In genomic region chr11:95091663-95092062, GRCh38 we compare ENCODE assay signal across 16 cellular contexts. TPM values are rescaled to one million over a fixed set of nuclear protein-coding genes. Genes with fewer than 3 reads are reported as not detected.
DNase-seq lines count a peak whose midpoint lies in the region; ATAC-seq and TF ChIP-seq lines count a peak whose summit lies in the region.
"Had no signal": no experiment of that assay in that cellular context is flagged by ENCODE, and none has a peak within 500 bp of the region (broad histone marks: within the 10 kb centered on the region; RNA-seq: fewer than 3 reads in every experiment).

No MANE protein-coding gene starts in this region.

- no peak overlapping the region for H3K4me3 ChIP-seq in MM.1S (ENCODE audit: low read length)
- H3K4me3 ChIP-seq: pancreas, SJSA1 had no signal

- peak overlapping the region; percentile 21 for H3K27ac ChIP-seq in temporal lobe (ENCODE audit: low read depth, low read length)
- no peak overlapping the region for H3K27ac ChIP-seq in MM.1S (ENCODE audit: low read length)
- H3K27ac ChIP-seq: pancreas, SJSA1 had no signal

- H3K4me1 ChIP-seq in MM.1S (ENCODE audit: low read length) = peaks cover 28% of the 10 kb centered on the region
- H3K4me1 ChIP-seq: SJSA1 had no signal

- no peaks in the 10 kb centered on the region for H3K9me3 ChIP-seq in MM.1S (replicated peaks; ENCODE audit: insufficient read depth, low read length)
- H3K9me3 ChIP-seq: pancreas, SJSA1 had no signal

- H3K9me3 Mint-ChIP-seq in activated naive CD4-positive, alpha-beta T cell treated with anti-CD3 and anti-CD28 coated beads for 36 hours = no peaks in the 10 kb centered on the region
- H3K9me3 Mint-ChIP-seq in activated naive CD4-positive, alpha-beta T cell treated with anti-CD3 and anti-CD28 coated beads, Interleukin-2, amount 50 U/mL, for 72 hours = peaks cover 0 to 3% of the 10 kb centered on the region in 2 donors
- no peaks in the 10 kb centered on the region for H3K9me3 Mint-ChIP-seq in activated CD4-positive, alpha-beta memory T cell treated with anti-CD3 and anti-CD28 coated beads for 36 hours
- H3K9me3 Mint-ChIP-seq in immature natural killer cell = no peaks in the 10 kb centered on the region

- H4K20me1 ChIP-seq in MM.1S (ENCODE audit: insufficient read depth, low read length) = no peaks in the 10 kb centered on the region; the same call in 1 of the 2 replicates

- H3K9me2 ChIP-seq in MM.1S (replicated peaks; ENCODE audit: insufficient read depth, low read length) = no peaks in the 10 kb centered on the region

- no peak overlapping the region for H3K27ac Mint-ChIP-seq in activated naive CD4-positive, alpha-beta T cell treated with anti-CD3 and anti-CD28 coated beads for 36 hours
- peak overlapping the region in 1 of 2 donors; percentile 5 for H3K27ac Mint-ChIP-seq in activated naive CD4-positive, alpha-beta T cell treated with anti-CD3 and anti-CD28 coated beads, Interleukin-2, amount 50 U/mL, for 72 hours
- H3K27ac Mint-ChIP-seq in activated CD4-positive, alpha-beta memory T cell treated with anti-CD3 and anti-CD28 coated beads for 36 hours = no peak overlapping the region
- H3K27ac Mint-ChIP-seq in immature natural killer cell = peak overlapping the region in 2 of 6 donors; percentile 57 to 58

- H3K4me3 Mint-ChIP-seq in activated naive CD4-positive, alpha-beta T cell treated with anti-CD3 and anti-CD28 coated beads for 36 hours = peak overlapping the region; percentile 86
- H3K4me3 Mint-ChIP-seq in activated CD4-positive, alpha-beta memory T cell treated with anti-CD3 and anti-CD28 coated beads for 36 hours = peak overlapping the region; percentile 87
- H3K4me3 Mint-ChIP-seq in immature natural killer cell = peak overlapping the region; percentile 4 to 94 (median 90)

- CTCF ChIA-PET in activated naive CD4-positive, alpha-beta T cell treated with anti-CD3 and anti-CD28 coated beads for 36 hours (lab: Charles Lee) = interaction anchor here (1.9 to 9.4 kb wide), 3 partner anchors 11 to 61 kb away, joined by 9 to 132 read pairs (median 9); partner anchors contain the start of gene SRSF8
- CTCF ChIA-PET in activated CD4-positive, alpha-beta memory T cell treated with anti-CD3 and anti-CD28 coated beads for 36 hours (lab: Charles Lee) = interaction anchor here (0.7 to 12.1 kb wide), 7 partner anchors 12 to 140 kb away, joined by 3 to 220 read pairs (median 4); partner anchors contain the start of genes CWC15 and SRSF8

- H3K79me2 ChIP-seq in MM.1S (ENCODE audit: low read length) = 0 out of 2 replicates have a peak, but pooled peaks cover 9% of the 10 kb centered on the region

- H3K36me3 ChIP-seq in MM.1S (replicated peaks; ENCODE audit: insufficient read depth, low read length) = no peaks in the 10 kb centered on the region
- H3K36me3 ChIP-seq: pancreas, SJSA1 had no signal

- H2AFZ ChIP-seq in MM.1S (ENCODE audit: low read length) = no peak overlapping the region

- intact Hi-C loops in activated naive CD4-positive, alpha-beta T cell treated with anti-CD3 and anti-CD28 coated beads for 36 hours (cut with micrococcal nuclease) = loop anchor here (10.0 kb wide), 1 partner anchor 1347 kb away; the partner anchor contains the start of genes C11orf54 and TAF1D
- intact Hi-C loops in activated CD4-positive, alpha-beta memory T cell treated with anti-CD3 and anti-CD28 coated beads for 36 hours (cut with micrococcal nuclease) = loop anchor here (2.0 to 5.0 kb wide), 2 partner anchors 119 to 466 kb away; partner anchors contain the start of genes CWC15 and KDM4D

- H3K9ac ChIP-seq in MM.1S (ENCODE audit: low read length) = no peak overlapping the region

- peaks cover 66% of the 10 kb centered on the region for H3K4me1 Mint-ChIP-seq in activated naive CD4-positive, alpha-beta T cell treated with anti-CD3 and anti-CD28 coated beads for 36 hours (ENCODE audit: low read depth)
- H3K4me1 Mint-ChIP-seq in activated CD4-positive, alpha-beta memory T cell treated with anti-CD3 and anti-CD28 coated beads for 36 hours (ENCODE audit: low read depth) = peaks cover 71% of the 10 kb centered on the region
- H3K4me1 Mint-ChIP-seq in immature natural killer cell = peaks cover 35 to 54% of the 10 kb centered on the region in 2 donors

- POLR2A ChIA-PET in activated CD4-positive, alpha-beta memory T cell treated with anti-CD3 and anti-CD28 coated beads for 36 hours (lab: Charles Lee) = interaction anchor here (1.2 kb wide), 1 partner anchor 118 kb away, joined by 3 read pairs; the partner anchor contains the start of genes CWC15 and KDM4D

- no peak for ATAC-seq in activated naive CD4-positive, alpha-beta T cell treated with anti-CD3 and anti-CD28 coated beads, Interleukin-2, amount 50 U/mL, for 72 hours
- no peak for ATAC-seq in GM21619 (IDR thresholded peaks at IDR 0.05; ENCODE audit: unreplicated experiment)
- ATAC-seq: pancreas had no signal

- peaks cover 15% of the 10 kb centered on the region for H3F3A ChIP-seq in MM.1S (ENCODE audit: insufficient read depth, low read length)

- H3K36me3 Mint-ChIP-seq in activated naive CD4-positive, alpha-beta T cell treated with anti-CD3 and anti-CD28 coated beads for 36 hours (ENCODE audit: low read depth) = peaks cover 3% of the 10 kb centered on the region
- H3K36me3 Mint-ChIP-seq in activated naive CD4-positive, alpha-beta T cell treated with anti-CD3 and anti-CD28 coated beads, Interleukin-2, amount 50 U/mL, for 72 hours = peaks cover 0 to 5% of the 10 kb centered on the region in 2 donors
- peaks cover 10% of the 10 kb centered on the region for H3K36me3 Mint-ChIP-seq in activated CD4-positive, alpha-beta memory T cell treated with anti-CD3 and anti-CD28 coated beads for 36 hours
- H3K36me3 Mint-ChIP-seq in immature natural killer cell = peaks cover 0 to 5% (median 0%) of the 10 kb centered on the region in 3 donors

- no peak for TF ChIP-seq CTCF in MM.1S (IDR thresholded peaks at IDR 0.05; ENCODE audit: low read length)

- H3K4me2 ChIP-seq in MM.1S (ENCODE audit: low read depth, low read length) = no peak overlapping the region

- H3K27me3 Mint-ChIP-seq in activated naive CD4-positive, alpha-beta T cell treated with anti-CD3 and anti-CD28 coated beads for 36 hours (ENCODE audit: low read depth) = no peaks in the 10 kb centered on the region
- no peaks in the 10 kb centered on the region for H3K27me3 Mint-ChIP-seq in activated CD4-positive, alpha-beta memory T cell treated with anti-CD3 and anti-CD28 coated beads for 36 hours
- H3K27me3 Mint-ChIP-seq in immature natural killer cell (ENCODE audit: low read depth in 3 of 3) = peaks cover 2 to 5% (median 4%) of the 10 kb centered on the region in 3 donors

- 0 out of 2 replicates have a peak, but pooled peaks cover 3% of the 10 kb centered on the region for H3K27me3 ChIP-seq in MM.1S (replicated peaks; ENCODE audit: insufficient read depth, low read length)
- H3K27me3 ChIP-seq: pancreas, SJSA1 had no signal

- DNase-seq in activated naive CD4-positive, alpha-beta T cell treated with anti-CD3 and anti-CD28 coated beads for 36 hours = no peak
- no peak for DNase-seq in activated naive CD4-positive, alpha-beta T cell treated with anti-CD3 and anti-CD28 coated beads, Interleukin-2, amount 50 U/mL, for 72 hours (ENCODE audit: low spot score in 2 of 2)
- no peak for DNase-seq in activated CD4-positive, alpha-beta memory T cell treated with anti-CD3 and anti-CD28 coated beads for 36 hours
- DNase-seq in immature natural killer cell (no peak), SK-N-DZ (ENCODE audit: low spot score) (no peak), MM.1S (no peak)
- DNase-seq: activated naive CD4-positive, alpha-beta T cell treated with Interleukin-2 at 50 U/mL for 16 hours; NCI-H2107; pancreas; stimulated activated CD4-positive, alpha-beta T cell treated with anti-CD3 and anti-CD28 coated beads, Interleukin-15, amount 100 ng/mL, for 24 hours had no signal

RNA-seq across cellular contexts. Expression of gene ENDOD1, which starts 2.0 kb away (rescaled TPM):
- 10 to 100 TPM; 14.5 to 15.2 TPM for total RNA-seq in activated naive CD4-positive, alpha-beta T cell treated with anti-CD3 and anti-CD28 coated beads for 36 hours
- total RNA-seq in activated naive CD4-positive, alpha-beta T cell treated with anti-CD3 and anti-CD28 coated beads, Interleukin-2, amount 50 U/mL, for 72 hours = 10 to 100 TPM in 1 of 2 donors, 1 to 10 TPM in 1; 6.3 to 11.4 TPM
- 10 to 100 TPM; 25.9 TPM for total RNA-seq in activated CD4-positive, alpha-beta memory T cell treated with anti-CD3 and anti-CD28 coated beads for 36 hours
- 10 to 100 TPM; 12.6 to 17.2 (median 15.1) TPM for polyA plus RNA-seq in immature natural killer cell
- total RNA-seq in temporal lobe = 17.9 TPM
- 5.9 and 7.3 TPM in 2 replicates for polyA plus RNA-seq in SK-N-DZ (2014; cell fraction: cytosol; rRNA removed)
- 2.0 and 3.1 TPM in 2 replicates for polyA plus RNA-seq in SK-N-DZ (2014; cell fraction: nucleus; rRNA removed)

RNA-seq across cellular contexts. Expression of gene SRSF8, which starts 24.9 kb away (rescaled TPM):
- 10 to 100 TPM; 20.5 to 22.9 TPM for total RNA-seq in activated naive CD4-positive, alpha-beta T cell treated with anti-CD3 and anti-CD28 coated beads for 36 hours
- 10 to 100 TPM; 19.5 to 25.4 TPM for total RNA-seq in activated naive CD4-positive, alpha-beta T cell treated with anti-CD3 and anti-CD28 coated beads, Interleukin-2, amount 50 U/mL, for 72 hours
- total RNA-seq in activated CD4-positive, alpha-beta memory T cell treated with anti-CD3 and anti-CD28 coated beads for 36 hours = 10 to 100 TPM; 31.1 to 32.2 TPM
- 10 to 100 TPM; 76.2 to 92.4 (median 82.6) TPM for polyA plus RNA-seq in immature natural killer cell
- 20.2 TPM for total RNA-seq in temporal lobe
- 45.0 and 49.7 TPM in 2 replicates for polyA plus RNA-seq in SK-N-DZ (2014; cell fraction: cytosol; rRNA removed)
- polyA plus RNA-seq in SK-N-DZ (2014; cell fraction: nucleus; rRNA removed) = 13.7 and 19.0 TPM in 2 replicates

RNA-seq across cellular contexts. Expression of gene KDM4F, which starts 42.4 kb away (rescaled TPM):
- not detected for total RNA-seq in activated naive CD4-positive, alpha-beta T cell treated with anti-CD3 and anti-CD28 coated beads for 36 hours
- total RNA-seq in activated naive CD4-positive, alpha-beta T cell treated with anti-CD3 and anti-CD28 coated beads, Interleukin-2, amount 50 U/mL, for 72 hours = not detected
- not detected for total RNA-seq in activated CD4-positive, alpha-beta memory T cell treated with anti-CD3 and anti-CD28 coated beads for 36 hours
- not detected for polyA plus RNA-seq in immature natural killer cell
- not detected for total RNA-seq in temporal lobe
- not detected in 2 replicates for polyA plus RNA-seq in SK-N-DZ (2014; cell fraction: cytosol; rRNA removed)
- polyA plus RNA-seq in SK-N-DZ (2014; cell fraction: nucleus; rRNA removed) = not detected in 2 replicates
- total RNA-seq: Daoy, dermis microvascular lymphatic vessel endothelial cell, LHCN-M2, pancreas, SJSA1 had no signal
- polyA plus RNA-seq: pancreas had no signal
